Comparison of ENCODE assay signal across 10 cellular contexts in genomic region chr2:38480617-38481016, GRCh38.
"Had no signal": no experiment of that assay in that cellular context is flagged by ENCODE, and none has a peak within 500 bp of the region (broad histone marks: within the 10 kb centered on the region; RNA-seq: fewer than 3 reads in every experiment).

No MANE protein-coding gene starts in this region.

- H3K27ac Mint-ChIP-seq: GM23338, HFFc6 had no signal

- ATAC-seq: GM23338, HCT116 had no signal

- FAIRE-seq: H1, H54 had no signal

- H3K9me3 ChIP-seq: HAP-1 had no signal

- H3K4me2 ChIP-seq: GM23338 had no signal

- H3K36me3 ChIP-seq: HAP-1 had no signal

- H3K9ac ChIP-seq: GM23248 had no signal

- H3K4me3 ChIP-seq: GM23248, GM23338, HAP-1 had no signal

- H3K4me3 Mint-ChIP-seq: GM23338, HFFc6 had no signal

- H3K4me1 ChIP-seq: HAP-1 had no signal

- H3K27ac ChIP-seq: GM23248 had no signal

- H2AFZ ChIP-seq: GM23248, GM23338 had no signal

- DNase-seq: GM23248, GOT3, H7, HCEC 1CT, HFFc6 had no signal
